Comparison of ENCODE assay signal across 1 cellular context in the genomic region with DNA sequence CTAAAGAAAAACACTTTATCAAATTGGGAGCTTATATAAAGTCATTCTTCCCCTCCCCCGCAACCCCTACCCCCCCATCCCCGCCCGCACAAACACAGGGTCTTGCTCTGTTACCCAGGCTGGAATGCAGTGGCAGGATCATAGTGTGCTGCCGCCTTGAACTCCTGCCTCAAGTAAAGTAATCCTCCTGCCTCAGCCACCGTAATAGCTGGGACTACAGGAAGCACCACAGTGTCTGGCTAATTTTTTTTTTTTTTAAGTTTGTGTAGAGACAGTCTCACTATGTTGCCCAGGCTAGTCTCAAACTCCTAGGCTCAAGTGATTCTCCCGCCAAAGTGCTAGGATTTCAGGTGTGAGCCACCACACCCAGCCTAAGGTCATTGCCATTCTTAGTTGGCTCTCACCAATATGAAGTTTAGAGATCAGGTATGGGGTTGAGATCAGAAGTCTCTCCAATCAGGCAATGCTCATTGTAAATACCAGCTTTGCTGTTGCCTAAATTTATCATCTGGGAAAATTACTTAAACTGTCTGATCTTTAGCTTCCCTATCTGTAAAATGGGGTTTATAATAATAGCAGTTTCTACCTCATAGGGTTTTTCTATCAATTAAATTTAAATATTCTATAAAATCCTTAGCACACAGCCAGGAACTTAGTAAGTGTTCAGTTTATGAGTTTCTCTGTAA.
A peak's percentile ranks its signal among the peaks of the same experiment; 100 is the strongest.
TF ChIP-seq lines count a peak whose summit lies in the region.

No MANE protein-coding gene starts in this region.

TF ChIP-seq in HepG2, 621 proteins besides CTCF, POLR2A, EP300 and RAD21 (continued from another document):
- TF ChIP-seq ZNF572 (CRISPR knock-in tag; IDR thresholded peaks at IDR 0.05) (no peak), ZNF225 (CRISPR knock-in tag; IDR thresholded peaks at IDR 0.05) (no peak), ZNF782 (CRISPR knock-in tag; IDR thresholded peaks at IDR 0.05; ENCODE audit: borderline replicate concordance) (no peak), AGO2 (optimal IDR thresholded peaks at IDR 0.05; ENCODE audit: low read depth, low read length) (peak; percentile 53), ZC3H4 (CRISPR knock-in tag; IDR thresholded peaks at IDR 0.05; ENCODE audit: borderline replicate concordance) (peak; percentile 45; the same call in 1 of the 2 replicates), ZNF3 (CRISPR knock-in tag; IDR thresholded peaks at IDR 0.05) (no peak), ZNF274 (CRISPR knock-in tag; IDR thresholded peaks at IDR 0.05) (no peak), IRF1 (CRISPR knock-in tag; IDR thresholded peaks at IDR 0.05; ENCODE audit: low read depth) (no peak), ARHGAP35 (CRISPR knock-in tag; IDR thresholded peaks at IDR 0.05; ENCODE audit: borderline replicate concordance) (no peak), ZNF850 (CRISPR knock-in tag; conservative IDR thresholded peaks at IDR 0.05) (no peak), POLR2G (IDR thresholded peaks at IDR 0.05; ENCODE audit: low read depth, low read length) (peak; percentile 71), CREB1 (IDR thresholded peaks at IDR 0.05) (no peak), CREB1 (CRISPR knock-in tag; IDR thresholded peaks at IDR 0.05) (0 out of 2 replicates have a peak, but pooled peaks have one; percentile 26)
- TF ChIP-seq, protein P1, sequence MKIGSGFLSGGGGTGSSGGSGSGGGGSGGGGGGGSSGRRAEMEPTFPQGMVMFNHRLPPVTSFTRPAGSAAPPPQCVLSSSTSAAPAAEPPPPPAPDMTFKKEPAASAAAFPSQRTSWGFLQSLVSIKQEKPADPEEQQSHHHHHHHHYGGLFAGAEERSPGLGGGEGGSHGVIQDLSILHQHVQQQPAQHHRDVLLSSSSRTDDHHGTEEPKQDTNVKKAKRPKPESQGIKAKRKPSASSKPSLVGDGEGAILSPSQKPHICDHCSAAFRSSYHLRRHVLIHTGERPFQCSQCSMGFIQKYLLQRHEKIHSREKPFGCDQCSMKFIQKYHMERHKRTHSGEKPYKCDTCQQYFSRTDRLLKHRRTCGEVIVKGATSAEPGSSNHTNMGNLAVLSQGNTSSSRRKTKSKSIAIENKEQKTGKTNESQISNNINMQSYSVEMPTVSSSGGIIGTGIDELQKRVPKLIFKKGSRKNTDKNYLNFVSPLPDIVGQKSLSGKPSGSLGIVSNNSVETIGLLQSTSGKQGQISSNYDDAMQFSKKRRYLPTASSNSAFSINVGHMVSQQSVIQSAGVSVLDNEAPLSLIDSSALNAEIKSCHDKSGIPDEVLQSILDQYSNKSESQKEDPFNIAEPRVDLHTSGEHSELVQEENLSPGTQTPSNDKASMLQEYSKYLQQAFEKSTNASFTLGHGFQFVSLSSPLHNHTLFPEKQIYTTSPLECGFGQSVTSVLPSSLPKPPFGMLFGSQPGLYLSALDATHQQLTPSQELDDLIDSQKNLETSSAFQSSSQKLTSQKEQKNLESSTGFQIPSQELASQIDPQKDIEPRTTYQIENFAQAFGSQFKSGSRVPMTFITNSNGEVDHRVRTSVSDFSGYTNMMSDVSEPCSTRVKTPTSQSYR (CRISPR knock-in tag; IDR thresholded peaks at IDR 0.05; ENCODE audit: borderline replicate concordance): peak; percentile 15; the same call in 1 of the 2 replicates
- TF ChIP-seq, protein P2, sequence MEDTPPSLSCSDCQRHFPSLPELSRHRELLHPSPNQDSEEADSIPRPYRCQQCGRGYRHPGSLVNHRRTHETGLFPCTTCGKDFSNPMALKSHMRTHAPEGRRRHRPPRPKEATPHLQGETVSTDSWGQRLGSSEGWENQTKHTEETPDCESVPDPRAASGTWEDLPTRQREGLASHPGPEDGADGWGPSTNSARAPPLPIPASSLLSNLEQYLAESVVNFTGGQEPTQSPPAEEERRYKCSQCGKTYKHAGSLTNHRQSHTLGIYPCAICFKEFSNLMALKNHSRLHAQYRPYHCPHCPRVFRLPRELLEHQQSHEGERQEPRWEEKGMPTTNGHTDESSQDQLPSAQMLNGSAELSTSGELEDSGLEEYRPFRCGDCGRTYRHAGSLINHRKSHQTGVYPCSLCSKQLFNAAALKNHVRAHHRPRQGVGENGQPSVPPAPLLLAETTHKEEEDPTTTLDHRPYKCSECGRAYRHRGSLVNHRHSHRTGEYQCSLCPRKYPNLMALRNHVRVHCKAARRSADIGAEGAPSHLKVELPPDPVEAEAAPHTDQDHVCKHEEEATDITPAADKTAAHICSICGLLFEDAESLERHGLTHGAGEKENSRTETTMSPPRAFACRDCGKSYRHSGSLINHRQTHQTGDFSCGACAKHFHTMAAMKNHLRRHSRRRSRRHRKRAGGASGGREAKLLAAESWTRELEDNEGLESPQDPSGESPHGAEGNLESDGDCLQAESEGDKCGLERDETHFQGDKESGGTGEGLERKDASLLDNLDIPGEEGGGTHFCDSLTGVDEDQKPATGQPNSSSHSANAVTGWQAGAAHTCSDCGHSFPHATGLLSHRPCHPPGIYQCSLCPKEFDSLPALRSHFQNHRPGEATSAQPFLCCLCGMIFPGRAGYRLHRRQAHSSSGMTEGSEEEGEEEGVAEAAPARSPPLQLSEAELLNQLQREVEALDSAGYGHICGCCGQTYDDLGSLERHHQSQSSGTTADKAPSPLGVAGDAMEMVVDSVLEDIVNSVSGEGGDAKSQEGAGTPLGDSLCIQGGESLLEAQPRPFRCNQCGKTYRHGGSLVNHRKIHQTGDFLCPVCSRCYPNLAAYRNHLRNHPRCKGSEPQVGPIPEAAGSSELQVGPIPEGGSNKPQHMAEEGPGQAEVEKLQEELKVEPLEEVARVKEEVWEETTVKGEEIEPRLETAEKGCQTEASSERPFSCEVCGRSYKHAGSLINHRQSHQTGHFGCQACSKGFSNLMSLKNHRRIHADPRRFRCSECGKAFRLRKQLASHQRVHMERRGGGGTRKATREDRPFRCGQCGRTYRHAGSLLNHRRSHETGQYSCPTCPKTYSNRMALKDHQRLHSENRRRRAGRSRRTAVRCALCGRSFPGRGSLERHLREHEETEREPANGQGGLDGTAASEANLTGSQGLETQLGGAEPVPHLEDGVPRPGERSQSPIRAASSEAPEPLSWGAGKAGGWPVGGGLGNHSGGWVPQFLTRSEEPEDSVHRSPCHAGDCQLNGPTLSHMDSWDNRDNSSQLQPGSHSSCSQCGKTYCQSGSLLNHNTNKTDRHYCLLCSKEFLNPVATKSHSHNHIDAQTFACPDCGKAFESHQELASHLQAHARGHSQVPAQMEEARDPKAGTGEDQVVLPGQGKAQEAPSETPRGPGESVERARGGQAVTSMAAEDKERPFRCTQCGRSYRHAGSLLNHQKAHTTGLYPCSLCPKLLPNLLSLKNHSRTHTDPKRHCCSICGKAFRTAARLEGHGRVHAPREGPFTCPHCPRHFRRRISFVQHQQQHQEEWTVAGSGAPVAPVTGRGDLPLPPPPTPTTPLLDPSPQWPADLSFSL (CRISPR knock-in tag; IDR thresholded peaks at IDR 0.05): no peak
